In genomic region chr10:73848821-73849489, GRCh38 we compare ENCODE assay signal across 8 cellular contexts. TPM values are rescaled to one million over a fixed set of nuclear protein-coding genes. Genes with fewer than 3 reads are reported as not detected.
DNase-seq lines count a peak whose midpoint lies in the region; ATAC-seq and TF ChIP-seq lines count a peak whose summit lies in the region.

No MANE protein-coding gene starts in this region.

- intact Hi-C loops in left colon (cut with DNase I, micrococcal nuclease) = loop anchor here in 1 of 2 donors (5.0 kb wide), 1 partner anchor 33 kb away; no protein-coding TSS in a partner anchor

- TF ChIP-seq CTCF in AG04449 (IDR thresholded peaks at IDR 0.05; ENCODE audit: insufficient read depth, low read length, missing control alignments) = peak; percentile 96

- CTCF ChIA-PET in AG04449 (lab: Yijun Ruan, JAX) = interaction anchor here (0.6 to 13.6 kb wide), 27 partner anchors 12 to 386 kb away, joined by 3 to 518 read pairs (median 4); partner anchors contain the start of gene CAMK2G

- H3K4me3 ChIP-seq in AG04449 (ENCODE audit: low read depth, low read length) = no peak overlapping the region

- ATAC-seq in GM18517 (IDR thresholded peaks at IDR 0.05; ENCODE audit: unreplicated experiment) (peak; percentile 84), HG03064 (IDR thresholded peaks at IDR 0.05; ENCODE audit: low read depth, unreplicated experiment) (peak; percentile 78), left colon (peak; percentile 80)

- DNase-seq in AG04449 (ENCODE audit: low read depth, low spot score) (peak; percentile 16), NCI-H2196 treated with DMSO at 0.1 percent for 48 hours (lab: John Stamatoyannopoulos, UW; ENCODE audit: unreplicated experiment) (peak; percentile 30), left colon (peak; percentile 72 to 90)
- peak; percentile 84 for DNase-seq in activated CD4-positive, alpha-beta T cell treated with anti-CD3 and anti-CD28 coated beads for 1 hour
- DNase-seq in central memory CD4-positive, alpha-beta T cell = peak; percentile 87
- peak; percentile 95 for DNase-seq in stimulated activated CD4-positive, alpha-beta T cell treated with anti-CD3 and anti-CD28 coated beads, Interleukin-2, amount 100 ng/mL, for 24 hours

- POLR2A ChIA-PET in AG04449 (lab: Yijun Ruan, JAX) = interaction anchor here (0.6 kb wide), 2 partner anchors 30 to 150 kb away, joined by 3 to 4 read pairs; no protein-coding TSS in a partner anchor

RNA-seq across cellular contexts. Expression of gene CAMK2G, which starts 25.4 kb away (rescaled TPM):
- total RNA-seq in left colon = 10 to 100 TPM; 52.3 to 56.1 TPM

RNA-seq across cellular contexts. Expression of gene NDST2, which starts 37.6 kb away (rescaled TPM):
- 10 to 100 TPM; 21.4 to 24.3 TPM for total RNA-seq in left colon

Comparison
In these comparisons a context has a peak if more than half of its experiments do, and no peak if none do; other contexts are left out.
1. DNase-seq: peak in every context shown above with its lines; median percentile 95 in stimulated activated CD4-positive, alpha-beta T cell treated with anti-CD3 and anti-CD28 coated beads, Interleukin-2, amount 100 ng/mL, for 24 hours; 87 in central memory CD4-positive, alpha-beta T cell; 84 in activated CD4-positive, alpha-beta T cell treated with anti-CD3 and anti-CD28 coated beads for 1 hour; 81 in left colon; 30 in NCI-H2196 treated with DMSO at 0.1 percent for 48 hours; 16 in AG04449.